17 cellular contexts compared by ENCODE assay signal in the genomic region with DNA sequence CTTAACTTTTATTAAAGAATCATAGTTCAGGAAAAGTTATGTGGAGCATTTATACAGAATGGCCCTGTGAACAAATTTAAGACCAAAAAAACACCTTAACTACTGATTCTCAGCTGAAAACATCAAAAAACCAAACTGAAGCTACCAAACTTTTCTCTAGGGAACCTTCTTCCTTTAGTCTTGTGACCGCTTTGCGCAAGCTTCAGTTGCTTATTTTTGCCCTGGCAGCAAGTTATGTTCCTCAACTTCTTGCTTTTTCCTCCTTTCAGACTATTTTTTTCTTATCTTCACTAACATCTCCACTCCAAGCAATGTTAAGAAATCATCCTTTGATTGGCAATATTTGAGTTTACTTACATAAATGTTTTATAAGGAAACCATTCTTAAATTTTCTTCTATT.
DNase-seq lines count a peak whose midpoint lies in the region; ATAC-seq and TF ChIP-seq lines count a peak whose summit lies in the region.
"Had no signal": no experiment of that assay in that cellular context is flagged by ENCODE, and none has a peak within 500 bp of the region (broad histone marks: within the 10 kb centered on the region; RNA-seq: fewer than 3 reads in every experiment).

No MANE protein-coding gene starts in this region.

- no peaks in the 10 kb centered on the region for H3K36me3 ChIP-seq in prostate gland
- H3K36me3 ChIP-seq: MG63, upper lobe of left lung had no signal

- DNase-seq in Right ventricle myocardium superior (no peak), left ventricle myocardium superior (no peak), OCI-M1 (lab: John Stamatoyannopoulos, UW) (peak; percentile 72), globus pallidus (ENCODE audit: low spot score) (peak; percentile 49), prostate gland (ENCODE audit: low spot score) (no peak), DMS79 (lab: John Stamatoyannopoulos, UW) (no peak)
- DNase-seq in activated T-cell treated with anti-CD3 and anti-CD28 coated beads, Interleukin-2, amount 50 U/mL, for 1 hour: no peak
- DNase-seq: 8988T; activated CD4-positive, alpha-beta memory T cell treated with anti-CD3 and anti-CD28 coated beads for 36 hours; activated naive CD8-positive, alpha-beta T cell treated with anti-CD3 and anti-CD28 coated beads, Interleukin-2, amount 50 U/mL, for 24 hours; CD4-positive, alpha-beta memory T cell; MG63; NCI-H526; stimulated activated naive CD4-positive, alpha-beta T cell treated with Interleukin-2 at 50 U/mL for 16 hours had no signal

- TF ChIP-seq POLR2A in prostate gland (IDR thresholded peaks at IDR 0.05): no peak

- no peaks in the 10 kb centered on the region for H3K4me1 ChIP-seq in prostate gland (replicated peaks)
- H3K4me1 ChIP-seq: upper lobe of left lung had no signal

- intact Hi-C loops in Right ventricle myocardium superior (cut with DNase I): no loop called here
- intact Hi-C loops in left ventricle myocardium superior (cut with micrococcal nuclease): no loop called here
- intact Hi-C loops in prostate gland (cut with DNase I): no loop called here

- WGBS in prostate gland: 94% methylated on average over 2 of the region's 2 CpGs

- H3K9me3 ChIP-seq in prostate gland: no peaks in the 10 kb centered on the region
- H3K9me3 ChIP-seq: MG63, upper lobe of left lung had no signal

- no peak for TF ChIP-seq CTCF in prostate gland (IDR thresholded peaks at IDR 0.05)

- peak; percentile 41 for ATAC-seq in Right ventricle myocardium superior (ENCODE audit: poor library complexity)
- ATAC-seq in left ventricle myocardium superior: no peak
- no peak for ATAC-seq in GM21786 (IDR thresholded peaks at IDR 0.05; ENCODE audit: unreplicated experiment)
- ATAC-seq: activated naive CD8-positive, alpha-beta T cell treated with anti-CD3 and anti-CD28 coated beads, Interleukin-2, amount 50 U/mL, for 24 hours had no signal

- H3K4me3 ChIP-seq in prostate gland: no peak overlapping the region
- H3K4me3 ChIP-seq: dorsolateral prefrontal cortex, MG63, upper lobe of left lung had no signal

- H3K27ac ChIP-seq in prostate gland: no peak overlapping the region
- H3K27ac ChIP-seq: upper lobe of left lung had no signal

- H3K27me3 ChIP-seq in prostate gland (replicated peaks; ENCODE audit: insufficient read depth): no peaks in the 10 kb centered on the region
- H3K27me3 ChIP-seq: dorsolateral prefrontal cortex, MG63, upper lobe of left lung had no signal

Comparison
In these comparisons a context has a peak if more than half of its experiments do, and no peak if none do; other contexts are left out.
1. DNase-seq: peak in OCI-M1 (single experiment) and globus pallidus (single experiment); none in Right ventricle myocardium superior (single experiment), left ventricle myocardium superior (single experiment), activated T-cell treated with anti-CD3 and anti-CD28 coated beads, Interleukin-2, amount 50 U/mL, for 1 hour (single experiment), prostate gland (single experiment) and DMS79 (single experiment).